ENCODE assay signal across 9 cellular contexts in genomic region chr7:158186406-158186805, GRCh38.
"Had no signal": no experiment of that assay in that cellular context is flagged by ENCODE, and none has a peak within 500 bp of the region (broad histone marks: within the 10 kb centered on the region; RNA-seq: fewer than 3 reads in every experiment).

No MANE protein-coding gene starts in this region.

- H3K36me3 Mint-ChIP-seq: IgD-negative memory B cell had no signal

- H3K4me1 Mint-ChIP-seq: IgD-negative memory B cell had no signal

- H3K4me3 ChIP-seq: GM23248, HAP-1 had no signal

- H3K27ac ChIP-seq: GM23248, HL-60 had no signal

- DNase-seq: GM23248, GOT3, H7, HFFc6, KBM-7 had no signal

- FAIRE-seq: HepG2 had no signal

- H3K4me3 Mint-ChIP-seq: HFFc6, IgD-negative memory B cell had no signal

- H3K27me3 Mint-ChIP-seq: IgD-negative memory B cell had no signal

- H3K27ac Mint-ChIP-seq: HFFc6, IgD-negative memory B cell had no signal
